Comparison of ENCODE assay signal across 16 cellular contexts in the genomic region with DNA sequence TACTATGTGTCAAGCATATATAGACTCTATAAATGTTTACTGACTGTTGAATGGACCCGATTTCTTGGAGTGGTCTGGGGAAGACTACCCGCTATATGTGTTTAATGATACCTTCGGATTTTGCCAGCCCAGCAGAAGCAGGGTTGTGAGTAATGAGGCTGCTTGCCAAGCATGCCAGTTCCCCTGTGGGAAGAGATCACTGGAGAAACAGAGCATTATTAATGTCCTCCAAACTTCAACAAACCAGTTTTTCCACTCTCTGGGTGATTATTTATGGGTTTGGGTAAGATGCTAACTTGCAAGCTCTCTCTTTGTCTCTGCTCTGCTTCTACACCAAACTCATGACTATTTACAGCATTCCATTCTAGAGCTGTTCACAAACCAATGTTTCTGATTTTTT. TPM values are rescaled to one million over a fixed set of nuclear protein-coding genes. Genes with fewer than 3 reads are reported as not detected.
A peak's percentile ranks its signal among the peaks of the same experiment; 100 is the strongest.
DNase-seq lines count a peak whose midpoint lies in the region; ATAC-seq, FAIRE-seq and TF ChIP-seq lines count a peak whose summit lies in the region.
"Had no signal": no experiment of that assay in that cellular context is flagged by ENCODE, and none has a peak within 500 bp of the region (broad histone marks: within the 10 kb centered on the region; RNA-seq: fewer than 3 reads in every experiment).

No MANE protein-coding gene starts in this region.

- H3K79me2 ChIP-seq in H1 (ENCODE audit: control insufficient read depth in 1 of 2, insufficient read depth in 2 of 2, low read length in 2 of 2) (no peaks in the 10 kb centered on the region), osteoblast (ENCODE audit: insufficient read depth, low read length) (no peaks in the 10 kb centered on the region)

- no peak overlapping the region for H2BK120ac ChIP-seq in H1 (replicated peaks; ENCODE audit: low read depth, low read length)

- no peak overlapping the region for H2AK5ac ChIP-seq in H1 (ENCODE audit: low read depth, low read length)

- no peak overlapping the region for H3K56ac ChIP-seq in H1 (replicated peaks; ENCODE audit: insufficient read length, low read depth, low read length)

- peak; percentile 80 for DNase-seq in DMS79 treated with DMSO at 0.1 percent for 48 hours (lab: John Stamatoyannopoulos, UW)
- peak; percentile 12 for DNase-seq in NCI-H345 treated with DMSO at 0.1 percent for 48 hours (lab: John Stamatoyannopoulos, UW; ENCODE audit: unreplicated experiment)
- no peak for DNase-seq in H1 (ENCODE audit: low read depth in 1 of 2, low spot score in 2 of 2)
- peak; percentile 71 for DNase-seq in osteoblast (ENCODE audit: insufficient read length, low spot score, missing footprints)
- no peak for DNase-seq in activated CD8-positive, alpha-beta memory T cell treated with anti-CD3 and anti-CD28 coated beads, Interleukin-2, amount 10 ng/mL, durations not matched to agents 7 days and 5 days
- DNase-seq in natural killer cell, result no peak
- DNase-seq: activated naive CD4-positive, alpha-beta T cell treated with anti-CD3 and anti-CD28 coated beads, Interleukin-2, amount 10 ng/mL, durations not matched to agents 7 days and 5 days; caudate nucleus; hypothalamus; NCI-H82; posterior cingulate gyrus had no signal

- no peak for ATAC-seq in activated CD8-positive, alpha-beta memory T cell treated with anti-CD3 and anti-CD28 coated beads, Interleukin-2, amount 10 ng/mL, durations not matched to agents 7 days and 5 days
- ATAC-seq in HG02623 (IDR thresholded peaks at IDR 0.05; ENCODE audit: unreplicated experiment) (no peak), natural killer cell (no peak), GM21381 (IDR thresholded peaks at IDR 0.05; ENCODE audit: unreplicated experiment) (no peak)

- TF ChIP-seq RAD21 in H1 (IDR thresholded peaks at IDR 0.05 in 1 of 2, conservative IDR thresholded peaks at IDR 0.05 in 1 of 2; ENCODE audit: low read depth in 2 of 2, low read length in 2 of 2), result no peak

- H3K4ac ChIP-seq in H1 (replicated peaks; ENCODE audit: insufficient read length, low read depth, low read length), result no peak overlapping the region

- H3K18ac ChIP-seq in H1 (ENCODE audit: extremely low read depth, low read length), result 0 out of 2 replicates have a peak overlapping the region, but pooled peaks have one; percentile 36

- H4K8ac ChIP-seq in H1 (ENCODE audit: extremely low read depth, insufficient read depth, low read length), result no peak overlapping the region

- TF ChIP-seq CTCF in H1 (IDR thresholded peaks at IDR 0.05; ENCODE audit: control extremely low read depth in 1 of 3, insufficient read depth in 1 of 3, low read depth in 1 of 3, low read length in 3 of 3), result no peak
- TF ChIP-seq CTCF in osteoblast (IDR thresholded peaks at IDR 0.05; ENCODE audit: extremely low read depth, low read depth, low read length), result no peak
- no peak for TF ChIP-seq CTCF in natural killer cell (IDR thresholded peaks at IDR 0.05)

- H3K4me3 ChIP-seq in H1 (ENCODE audit: extremely low read depth in 1 of 4, insufficient read depth in 2 of 4, low read depth in 3 of 4, low read length in 4 of 4) (peak overlapping the region in 1 of 4 experiments; percentile 32; a peak in 1 of 8 replicates), osteoblast (ENCODE audit: insufficient read depth, low read length) (no peak overlapping the region)
- H3K4me3 ChIP-seq: vagina had no signal

- H3K27me3 ChIP-seq in H1 (replicated peaks in 1 of 4; ENCODE audit: control insufficient read depth in 3 of 4, extremely low read depth in 1 of 4, insufficient read depth in 3 of 4, low read length in 3 of 4), result no peaks in the 10 kb centered on the region
- peaks cover 15% of the 10 kb centered on the region for H3K27me3 ChIP-seq in osteoblast (ENCODE audit: insufficient read depth, low read length)
- H3K27me3 ChIP-seq: vagina had no signal

- FAIRE-seq in H1 (lab: Jason Lieb, UNC), result no peak
- FAIRE-seq: endothelial cell of umbilical vein, TTC549 had no signal

- H3K4me1 ChIP-seq in H1 (replicated peaks in 1 of 4; ENCODE audit: control insufficient read depth in 3 of 4, insufficient read depth in 4 of 4, low read length in 3 of 4) (peaks cover 0 to 16% (median 10%) of the 10 kb centered on the region in 4 experiments; a peak in 6 of 7 replicates), osteoblast (ENCODE audit: insufficient read depth, low read length) (no peaks in the 10 kb centered on the region)

- peak overlapping the region; percentile 36 to 48; a peak in 3 of 4 replicates for H3K4me2 ChIP-seq in H1 (ENCODE audit: insufficient read depth in 1 of 2, low read depth in 2 of 2, low read length in 2 of 2)
- no peak overlapping the region for H3K4me2 ChIP-seq in osteoblast (ENCODE audit: insufficient read depth, low read length)

- H3K27ac Mint-ChIP-seq in activated CD8-positive, alpha-beta memory T cell treated with anti-CD3 and anti-CD28 coated beads, Interleukin-2, amount 10 ng/mL, durations not matched to agents 7 days and 5 days, result no peak overlapping the region
- no peak overlapping the region for H3K27ac Mint-ChIP-seq in natural killer cell
- H3K27ac Mint-ChIP-seq: activated naive CD4-positive, alpha-beta T cell treated with anti-CD3 and anti-CD28 coated beads, Interleukin-2, amount 10 ng/mL, durations not matched to agents 7 days and 5 days had no signal

- peaks cover 28% of the 10 kb centered on the region for H3K27me3 Mint-ChIP-seq in activated CD8-positive, alpha-beta memory T cell treated with anti-CD3 and anti-CD28 coated beads, Interleukin-2, amount 10 ng/mL, durations not matched to agents 7 days and 5 days
- H3K27me3 Mint-ChIP-seq in natural killer cell (ENCODE audit: low read depth in 2 of 2), result peaks cover 6 to 12% of the 10 kb centered on the region in 2 donors

- H3K36me3 Mint-ChIP-seq in activated CD8-positive, alpha-beta memory T cell treated with anti-CD3 and anti-CD28 coated beads, Interleukin-2, amount 10 ng/mL, durations not matched to agents 7 days and 5 days, result no peaks in the 10 kb centered on the region
- H3K36me3 Mint-ChIP-seq in natural killer cell, result no peaks in the 10 kb centered on the region
- H3K36me3 Mint-ChIP-seq: activated naive CD4-positive, alpha-beta T cell treated with anti-CD3 and anti-CD28 coated beads, Interleukin-2, amount 10 ng/mL, durations not matched to agents 7 days and 5 days had no signal

- no peak overlapping the region for H2BK15ac ChIP-seq in H1 (ENCODE audit: low read length)

- no peak overlapping the region for H3K9ac ChIP-seq in H1 (replicated peaks in 1 of 4; ENCODE audit: extremely low read depth in 1 of 4, low read depth in 3 of 4, low read length in 3 of 4)

- no peaks in the 10 kb centered on the region for H3K9me3 ChIP-seq in H1 (ENCODE audit: insufficient read depth in 2 of 2, low read depth in 1 of 2, low read length in 1 of 2)
- no peaks in the 10 kb centered on the region for H3K9me3 ChIP-seq in osteoblast (ENCODE audit: low read depth, low read length)
- H3K9me3 ChIP-seq: vagina had no signal

- CTCF ChIA-PET in H1 (lab: Charles Lee; ENCODE audit: partially characterized antibody), result interaction anchor here (1.0 to 3.9 kb wide), 7 partner anchors 10 to 73 kb away, joined by 3 to 47 read pairs (median 6); no protein-coding TSS in a partner anchor
- CTCF ChIA-PET in activated CD8-positive, alpha-beta memory T cell treated with anti-CD3 and anti-CD28 coated beads, Interleukin-2, amount 10 ng/mL, durations not matched to agents 7 days and 5 days (lab: Charles Lee), result interaction anchor here (1.5 kb wide), 1 partner anchor 75 kb away, joined by 4 read pairs; no protein-coding TSS in a partner anchor

- H2BK5ac ChIP-seq in H1 (ENCODE audit: low read depth, low read length), result 0 out of 2 replicates have a peak overlapping the region, but pooled peaks have one; percentile 8

- no peak for TF ChIP-seq EP300 in H1 (IDR thresholded peaks at IDR 0.05; ENCODE audit: borderline replicate concordance in 1 of 2, low read depth in 2 of 2, low read length in 2 of 2)

- TF ChIP-seq POLR2A in H1 (IDR thresholded peaks at IDR 0.05; ENCODE audit: control extremely low read depth in 1 of 2, low read depth in 2 of 2, low read length in 2 of 2), result no peak

- WGBS in H1 (ENCODE audit: extremely low coverage in 1 of 2, insufficient coverage in 1 of 2, insufficient read length in 1 of 2, insufficient replicate concordance in 2 of 2, low coverage in 1 of 2, low lambda C conversion rate in 2 of 2, missing lambda C conversion rate in 1 of 2), 2 experiments, result 82% methylated on average over 3 of the region's 3 CpGs; no CpG with 5 or more reads in 1 of the 2 experiments

- H3K23me2 ChIP-seq in H1 (ENCODE audit: low read depth, low read length), result no peaks in the 10 kb centered on the region

- peak overlapping the region; percentile 1 for H4K91ac ChIP-seq in H1 (replicated peaks; ENCODE audit: insufficient read length, low read length)

- no peak overlapping the region for H2AFZ ChIP-seq in H1 (ENCODE audit: low read length)
- no peak overlapping the region for H2AFZ ChIP-seq in osteoblast (ENCODE audit: low read length)

- H3K23ac ChIP-seq in H1 (ENCODE audit: insufficient read length), result no peak overlapping the region

- no peaks in the 10 kb centered on the region for H3K36me3 ChIP-seq in H1 (ENCODE audit: control insufficient read depth in 2 of 4, insufficient read depth in 4 of 4, low read length in 3 of 4)
- no peaks in the 10 kb centered on the region for H3K36me3 ChIP-seq in osteoblast (ENCODE audit: insufficient read depth, low read length)
- H3K36me3 ChIP-seq: vagina had no signal

- peak overlapping the region; percentile 54; the same call in 1 of the 2 replicates for H2BK20ac ChIP-seq in H1 (ENCODE audit: low read length)

- no peak overlapping the region for H3K14ac ChIP-seq in H1 (ENCODE audit: insufficient read length)

- no peaks in the 10 kb centered on the region for H3K79me1 ChIP-seq in H1 (ENCODE audit: low read depth, low read length)

- intact Hi-C loops in natural killer cell (cut with micrococcal nuclease), result no loop called here

- POLR2A ChIA-PET in H1 (lab: Charles Lee; ENCODE audit: partially characterized antibody), result interaction anchor here (1.1 to 5.3 kb wide), 7 partner anchors 8 to 38 kb away, joined by 4 to 132 read pairs (median 5); partner anchors contain the start of gene PHGDH

- H3K27ac ChIP-seq in H1 (ENCODE audit: low read depth, low read length), result no peak overlapping the region
- no peak overlapping the region for H3K27ac ChIP-seq in osteoblast (ENCODE audit: low read depth, low read length)
- H3K27ac ChIP-seq: vagina had no signal

- no peak overlapping the region for H3K4me3 Mint-ChIP-seq in activated CD8-positive, alpha-beta memory T cell treated with anti-CD3 and anti-CD28 coated beads, Interleukin-2, amount 10 ng/mL, durations not matched to agents 7 days and 5 days
- H3K4me3 Mint-ChIP-seq in natural killer cell, result no peak overlapping the region
- H3K4me3 Mint-ChIP-seq: activated naive CD4-positive, alpha-beta T cell treated with anti-CD3 and anti-CD28 coated beads, Interleukin-2, amount 10 ng/mL, durations not matched to agents 7 days and 5 days had no signal

- no peaks in the 10 kb centered on the region for H3K9me3 Mint-ChIP-seq in activated CD8-positive, alpha-beta memory T cell treated with anti-CD3 and anti-CD28 coated beads, Interleukin-2, amount 10 ng/mL, durations not matched to agents 7 days and 5 days (ENCODE audit: low read depth)
- H3K9me3 Mint-ChIP-seq in natural killer cell, result no peaks in the 10 kb centered on the region
- H3K9me3 Mint-ChIP-seq: activated naive CD4-positive, alpha-beta T cell treated with anti-CD3 and anti-CD28 coated beads, Interleukin-2, amount 10 ng/mL, durations not matched to agents 7 days and 5 days had no signal

- no peak overlapping the region for H2BK12ac ChIP-seq in H1 (ENCODE audit: low read depth, low read length)

- no peak overlapping the region for H4K5ac ChIP-seq in H1 (ENCODE audit: insufficient read length, low read depth, low read length)

- H3K4me1 Mint-ChIP-seq in activated CD8-positive, alpha-beta memory T cell treated with anti-CD3 and anti-CD28 coated beads, Interleukin-2, amount 10 ng/mL, durations not matched to agents 7 days and 5 days, result no peaks in the 10 kb centered on the region
- H3K4me1 Mint-ChIP-seq in natural killer cell, result no peaks in the 10 kb centered on the region
- H3K4me1 Mint-ChIP-seq: activated naive CD4-positive, alpha-beta T cell treated with anti-CD3 and anti-CD28 coated beads, Interleukin-2, amount 10 ng/mL, durations not matched to agents 7 days and 5 days had no signal

- no peaks in the 10 kb centered on the region for H4K20me1 ChIP-seq in H1 (replicated peaks in 1 of 2; ENCODE audit: control insufficient read depth in 1 of 2, insufficient read depth in 2 of 2, low read length in 2 of 2)
- no peaks in the 10 kb centered on the region for H4K20me1 ChIP-seq in osteoblast (ENCODE audit: insufficient read depth, low read length)

RNA-seq across cellular contexts. Expression of gene PHGDH, which starts 25.1 kb away (rescaled TPM):
- total RNA-seq in H1 (2021; fragmentation: NEBNext Ultra II Directional; extraction: Animal tissue kit (Norgen Biotek cat#: 25700)), result 674 and 687 TPM in 2 replicates
- polyA plus RNA-seq in H1 (2011; rRNA removed), result 358 and 537 TPM in 2 replicates
- polyA plus RNA-seq in H1 (2011; cell fraction: cytosol; rRNA removed), result 435 TPM
- polyA plus RNA-seq in H1 (2011; cell fraction: nucleus; rRNA removed), result 524 TPM
- 723 to 793 TPM (median 760 TPM) in 4 replicates for polyA plus RNA-seq in H1 (2012, experiment 1 of 2)
- polyA plus RNA-seq in H1 (2012, experiment 2 of 2), result 849 TPM
- polyA plus RNA-seq in H1 (2013, experiment 1 of 2), result 237 TPM
- polyA plus RNA-seq in H1 (2013, experiment 2 of 2), result 221 TPM
- polyA minus RNA-seq in H1 (2011; rRNA and poly(A)+ RNA removed), result 445 and 464 TPM in 2 replicates
- polyA minus RNA-seq in H1 (2011; cell fraction: cytosol; rRNA and poly(A)+ RNA removed), result 207 TPM
- polyA minus RNA-seq in H1 (2011; cell fraction: nucleus; rRNA and poly(A)+ RNA removed), result 241 TPM
- total RNA-seq in osteoblast (184 and 189 TPM in 2 replicates), natural killer cell (1 to 10 TPM; 1.1 to 6.6 (median 5.8) TPM)
- 100 to 1,000 TPM; 165 to 209 TPM for total RNA-seq in activated CD8-positive, alpha-beta memory T cell treated with anti-CD3 and anti-CD28 coated beads, Interleukin-2, amount 10 ng/mL, durations not matched to agents 7 days and 5 days

RNA-seq across cellular contexts. Expression of gene ZNF697, which starts 38.6 kb away (rescaled TPM):
- 17.9 and 18.3 TPM in 2 replicates for total RNA-seq in H1 (2021; fragmentation: NEBNext Ultra II Directional; extraction: Animal tissue kit (Norgen Biotek cat#: 25700))
- polyA plus RNA-seq in H1 (2011; rRNA removed), result 5.6 and 6.4 TPM in 2 replicates
- 7.0 TPM for polyA plus RNA-seq in H1 (2011; cell fraction: cytosol; rRNA removed)
- polyA plus RNA-seq in H1 (2011; cell fraction: nucleus; rRNA removed), result 5.8 TPM
- 6.1 to 9.7 TPM (median 7.1 TPM) in 4 replicates for polyA plus RNA-seq in H1 (2012, experiment 1 of 2)
- 1.8 TPM for polyA plus RNA-seq in H1 (2012, experiment 2 of 2)
- polyA plus RNA-seq in H1 (2013, experiment 1 of 2), result 7.0 TPM
- 7.3 TPM for polyA plus RNA-seq in H1 (2013, experiment 2 of 2)
- 9.1 and 10.0 TPM in 2 replicates for polyA minus RNA-seq in H1 (2011; rRNA and poly(A)+ RNA removed)
- 13.1 TPM for polyA minus RNA-seq in H1 (2011; cell fraction: cytosol; rRNA and poly(A)+ RNA removed)
- polyA minus RNA-seq in H1 (2011; cell fraction: nucleus; rRNA and poly(A)+ RNA removed), result 15.7 TPM
- total RNA-seq in osteoblast (6.5 and 8.8 TPM in 2 replicates), natural killer cell (under 1 TPM in 2 of 3 donors, not detected in 1; 0.09 to 0.45 TPM)
- total RNA-seq in activated CD8-positive, alpha-beta memory T cell treated with anti-CD3 and anti-CD28 coated beads, Interleukin-2, amount 10 ng/mL, durations not matched to agents 7 days and 5 days, result under 1 TPM; 0.06 to 0.47 TPM

Comparison
In these comparisons a context has a peak if more than half of its experiments do, and no peak if none do; other contexts are left out.
1. DNase-seq: peak in DMS79 treated with DMSO at 0.1 percent for 48 hours (single experiment), NCI-H345 treated with DMSO at 0.1 percent for 48 hours (single experiment) and osteoblast (single experiment); none in H1 (0 of 2), activated CD8-positive, alpha-beta memory T cell treated with anti-CD3 and anti-CD28 coated beads, Interleukin-2, amount 10 ng/mL, durations not matched to agents 7 days and 5 days (single experiment) and natural killer cell (single experiment).
2. RNA of gene PHGDH, which starts 25.1 kb away (total RNA-seq): 674 to 687 TPM in H1, 165 to 209 TPM in activated CD8-positive, alpha-beta memory T cell treated with anti-CD3 and anti-CD28 coated beads, Interleukin-2, amount 10 ng/mL, durations not matched to agents 7 days and 5 days and 184 to 189 TPM in osteoblast; 1.1 to 6.6 TPM in natural killer cell; every median in the first group is over 10 times any median in the second.